Comparison of ENCODE assay signal across 26 cellular contexts in the genomic region with DNA sequence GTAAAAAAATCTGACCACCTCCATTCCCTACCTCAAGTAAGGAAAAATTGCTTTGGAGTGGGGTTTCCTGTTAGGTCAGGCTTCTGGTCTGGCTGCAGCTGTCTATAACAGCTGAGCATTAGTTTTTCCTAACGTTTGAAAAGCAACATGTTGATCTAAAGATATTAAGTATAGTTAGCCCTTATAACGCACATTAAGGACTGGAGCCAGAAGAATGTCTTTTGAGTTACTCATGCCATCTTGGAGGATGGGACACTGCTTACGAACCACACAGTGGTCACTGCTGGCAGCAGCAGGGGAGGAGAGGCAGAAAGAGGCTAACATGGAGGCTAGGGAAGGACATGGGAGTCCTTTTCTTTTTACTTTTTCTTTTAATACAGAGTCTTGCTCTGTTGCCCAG. TPM values are rescaled to one million over a fixed set of nuclear protein-coding genes. Genes with fewer than 3 reads are reported as not detected.
DNase-seq lines count a peak whose midpoint lies in the region; ATAC-seq and TF ChIP-seq lines count a peak whose summit lies in the region.
"Had no signal": no experiment of that assay in that cellular context is flagged by ENCODE, and none has a peak within 500 bp of the region (broad histone marks: within the 10 kb centered on the region; RNA-seq: fewer than 3 reads in every experiment).

No MANE protein-coding gene starts in this region.

- no peak for ATAC-seq in HG03108 (IDR thresholded peaks at IDR 0.05; ENCODE audit: unreplicated experiment)
- ATAC-seq: activated CD8-positive, alpha-beta T cell treated with anti-CD3 and anti-CD28 coated beads for 36 hours; naive thymus-derived CD8-positive, alpha-beta T cell; T-helper 17 cell had no signal

- H3K4me3 ChIP-seq in AG04449 (ENCODE audit: low read depth, low read length) (no peak overlapping the region), astrocyte of the cerebellum (ENCODE audit: low read depth, low read length) (no peak overlapping the region)
- H3K4me3 ChIP-seq: ascending aorta, smooth muscle cell had no signal

- TF ChIP-seq CTCF in AG04449 (IDR thresholded peaks at IDR 0.05; ENCODE audit: insufficient read depth, low read length, missing control alignments) (no peak), astrocyte of the cerebellum (IDR thresholded peaks at IDR 0.05; ENCODE audit: low read depth, low read length, missing control alignments) (no peak)

- POLR2A ChIA-PET in AG04449 (lab: Yijun Ruan, JAX): interaction anchor here (1.2 kb wide), 1 partner anchor 58 kb away, joined by 4 read pairs; no protein-coding TSS in a partner anchor

- DNase-seq in AG04449 (ENCODE audit: low read depth, low spot score) (peak; percentile 86), HCEC 1CT (peak; percentile 56), astrocyte of the cerebellum (ENCODE audit: low read depth) (peak; percentile 62), iris pigment epithelial cell (ENCODE audit: low read depth) (peak; percentile 79), DMS153 (lab: John Stamatoyannopoulos, UW) (no peak), occipital lobe (lab: John Stamatoyannopoulos, UW) (no peak)
- no peak for DNase-seq in activated CD4-positive, alpha-beta T cell treated with anti-CD3 and anti-CD28 coated beads, Interleukin-2, amount 50 U/mL, for 1 hour
- DNase-seq: activated CD8-positive, alpha-beta T cell treated with anti-CD3 and anti-CD28 coated beads for 36 hours; activated naive CD4-positive, alpha-beta T cell treated with anti-CD3 and anti-CD28 coated beads, Interleukin-2, amount 10 ng/mL, durations not matched to agents 7 days and 5 days; activated T-cell treated with anti-CD3 and anti-CD28 coated beads, Interleukin-2, amount 50 U/mL, for 24 hours; CD4-positive, alpha-beta T cell; cortex of kidney; DMS53; naive thymus-derived CD8-positive, alpha-beta T cell; NCI-H1417; NCI-H526 treated with DMSO at 0.1 percent for 48 hours; SHP77 treated with DMSO at 0.1 percent for 48 hours; stimulated activated CD4-positive, alpha-beta T cell treated with anti-CD3 and anti-CD28 coated beads, Interleukin-4, amount 100 ng/mL, for 4 hours; T-helper 17 cell; WERI-Rb-1 had no signal

- CTCF ChIA-PET in AG04449 (lab: Yijun Ruan, JAX): interaction anchor here (1.0 to 1.3 kb wide), 4 partner anchors 21 to 219 kb away, joined by 3 to 4 read pairs (median 3); no protein-coding TSS in a partner anchor

- in situ Hi-C loops in astrocyte of the cerebellum (cut with HindIII; ENCODE audit: low sequenced_read_pairs): no loop called here

RNA-seq across cellular contexts. Expression of gene GDPD4, which starts 44.1 kb away (rescaled TPM):
- not detected for total RNA-seq in occipital lobe
- total RNA-seq: activated CD8-positive, alpha-beta T cell treated with anti-CD3 and anti-CD28 coated beads for 36 hours; ascending aorta; CD4-positive, alpha-beta T cell; frontal cortex; naive thymus-derived CD8-positive, alpha-beta T cell; progenitor cell of endocrine pancreas; smooth muscle cell; T-helper 17 cell; urinary bladder had no signal

Comparison
In these comparisons a context has a peak if more than half of its experiments do, and no peak if none do; other contexts are left out.
1. DNase-seq: peak in AG04449 (single experiment), HCEC 1CT (single experiment), astrocyte of the cerebellum (single experiment) and iris pigment epithelial cell (single experiment); none in DMS153 (single experiment), occipital lobe (single experiment) and activated CD4-positive, alpha-beta T cell treated with anti-CD3 and anti-CD28 coated beads, Interleukin-2, amount 50 U/mL, for 1 hour (single experiment).